23 cellular contexts compared by ENCODE assay signal in genomic region chr14:102145395-102145794, GRCh38.
"Had no signal": no experiment of that assay in that cellular context is flagged by ENCODE, and none has a peak within 500 bp of the region (broad histone marks: within the 10 kb centered on the region; RNA-seq: fewer than 3 reads in every experiment).

No MANE protein-coding gene starts in this region.

- H3K9me3 Mint-ChIP-seq: memory B cell; natural killer cell treated with Interleukin-12 subunit alpha and Interleukin-12 subunit beta and Interleukin-15 and Interleukin-18, amount 100 ng/mL, for 72 hours; neural progenitor cell; stimulated activated memory B cell treated with anti-CD40 and anti-IgM and Interleukin-4, amounts not matched to agents 10 μg/mL and 1 μg/mL and 100 μg/mL, for 72 hours; stimulated activated naive CD8-positive, alpha-beta T cell treated with anti-CD3 and anti-CD28 coated beads, Interleukin-15, Interleukin-2, amounts not matched to agents 100 ng/mL and 50 ng/mL, for 24 hours had no signal

- H3K27me3 ChIP-seq: esophagus muscularis mucosa, gastroesophageal sphincter, neural progenitor cell, right lobe of liver, tibial artery had no signal

- DNase-seq: effector memory CD4-positive, alpha-beta T cell; glutamatergic neuron; islet precursor cell; left ventricle myocardium inferior; lower lobe of right lung; midbrain; nucleus accumbens; psoas muscle; retina; right lobe of liver; stimulated activated CD4-positive, alpha-beta T cell treated with anti-CD3 and anti-CD28 coated beads, Interleukin-4, amount 100 ng/mL, for 1 hour; stimulated activated CD8-positive, alpha-beta memory T cell treated with anti-CD3 and anti-CD28 coated beads, Interleukin-4, amount 100 ng/mL, for 48 hours; tibial artery had no signal

- H3K27me3 Mint-ChIP-seq: memory B cell; natural killer cell treated with Interleukin-12 subunit alpha and Interleukin-12 subunit beta and Interleukin-15 and Interleukin-18, amount 100 ng/mL, for 72 hours; stimulated activated memory B cell treated with anti-CD40 and anti-IgM and Interleukin-4, amounts not matched to agents 10 μg/mL and 1 μg/mL and 100 μg/mL, for 72 hours; stimulated activated naive CD8-positive, alpha-beta T cell treated with anti-CD3 and anti-CD28 coated beads, Interleukin-15, Interleukin-2, amounts not matched to agents 100 ng/mL and 50 ng/mL, for 24 hours had no signal

- H2AFZ ChIP-seq: neural progenitor cell, parathyroid adenoma had no signal

- ATAC-seq: gastroesophageal sphincter; lower lobe of right lung; natural killer cell treated with Interleukin-12 subunit alpha and Interleukin-12 subunit beta and Interleukin-15 and Interleukin-18, amount 100 ng/mL, for 72 hours; psoas muscle; right lobe of liver; stimulated activated memory B cell treated with anti-CD40 and anti-IgM and Interleukin-4, amounts not matched to agents 10 μg/mL and 1 μg/mL and 100 μg/mL, for 72 hours had no signal

- H3K27ac ChIP-seq: coronary artery, epithelial cell of prostate, esophagus muscularis mucosa, gastroesophageal sphincter, left ventricle myocardium inferior, lower lobe of right lung, neural progenitor cell, parathyroid adenoma, psoas muscle, right lobe of liver, tibial artery had no signal

- H3K9me3 ChIP-seq: esophagus muscularis mucosa, gastroesophageal sphincter, left ventricle myocardium inferior, lower lobe of right lung, psoas muscle, right lobe of liver, tibial artery had no signal

- H3K27ac Mint-ChIP-seq: memory B cell; neural progenitor cell; stimulated activated memory B cell treated with anti-CD40 and anti-IgM and Interleukin-4, amounts not matched to agents 10 μg/mL and 1 μg/mL and 100 μg/mL, for 72 hours; stimulated activated naive CD8-positive, alpha-beta T cell treated with anti-CD3 and anti-CD28 coated beads, Interleukin-15, Interleukin-2, amounts not matched to agents 100 ng/mL and 50 ng/mL, for 24 hours had no signal

- H3K4me3 ChIP-seq: coronary artery, esophagus muscularis mucosa, gastroesophageal sphincter, left ventricle myocardium inferior, lower lobe of right lung, neural progenitor cell, psoas muscle, right lobe of liver, tibial artery had no signal

- H3K4me2 ChIP-seq: neural progenitor cell had no signal

- H3K36me3 ChIP-seq: left ventricle myocardium inferior, right lobe of liver had no signal

- H3K4me3 Mint-ChIP-seq: memory B cell; natural killer cell treated with Interleukin-12 subunit alpha and Interleukin-12 subunit beta and Interleukin-15 and Interleukin-18, amount 100 ng/mL, for 72 hours; neural progenitor cell; stimulated activated memory B cell treated with anti-CD40 and anti-IgM and Interleukin-4, amounts not matched to agents 10 μg/mL and 1 μg/mL and 100 μg/mL, for 72 hours; stimulated activated naive CD8-positive, alpha-beta T cell treated with anti-CD3 and anti-CD28 coated beads, Interleukin-15, Interleukin-2, amounts not matched to agents 100 ng/mL and 50 ng/mL, for 24 hours had no signal

- H3K9ac ChIP-seq: neural progenitor cell, parathyroid adenoma had no signal
